ENCODE assay signal across 21 cellular contexts in the genomic region with DNA sequence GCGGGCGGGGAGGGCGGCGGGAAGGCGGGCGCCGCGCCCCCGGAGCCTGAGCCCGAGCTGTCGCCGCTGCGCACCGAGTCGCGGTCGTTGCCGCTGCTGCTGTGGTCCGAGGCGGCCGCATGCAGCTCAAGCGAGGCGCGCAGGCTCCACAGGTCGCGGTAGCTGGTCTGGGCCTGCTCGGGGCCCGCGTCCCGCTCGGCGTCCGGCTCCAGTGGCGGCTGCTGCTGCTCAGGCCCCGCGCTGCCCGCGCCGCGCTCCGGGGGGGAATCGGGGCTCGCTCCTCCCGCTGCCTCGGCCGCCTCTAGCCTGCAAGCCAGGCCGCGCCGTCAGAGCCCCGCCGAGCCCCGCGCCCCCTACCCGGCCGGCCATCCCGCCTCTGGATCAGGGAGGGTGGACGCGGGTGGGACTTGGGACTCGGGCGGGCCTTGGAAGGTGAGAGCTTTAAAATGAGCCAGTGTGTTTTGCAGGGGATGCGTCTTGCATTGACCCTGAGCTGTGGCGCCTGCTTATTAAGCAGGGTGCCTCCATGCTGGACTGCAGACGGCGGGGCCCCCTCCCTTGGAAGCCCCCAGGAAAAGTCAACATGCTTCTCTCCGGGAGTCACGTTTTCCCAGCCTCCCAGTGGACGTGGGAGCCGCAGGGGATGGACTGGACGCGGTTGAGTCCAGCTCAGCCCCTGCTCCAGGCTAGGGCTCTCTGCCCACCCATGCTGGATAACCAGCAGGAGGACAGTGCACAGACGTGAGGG. TPM values are rescaled to one million over a fixed set of nuclear protein-coding genes. Genes with fewer than 3 reads are reported as not detected.
"Had no signal": no experiment of that assay in that cellular context is flagged by ENCODE, and none has a peak within 500 bp of the region (broad histone marks: within the 10 kb centered on the region; RNA-seq: fewer than 3 reads in every experiment).

No MANE protein-coding gene starts in this region.

- DNase-seq: KBM-7, MV-4-11, NCI-H1048, NCI-H1105, NCI-H1417, NCI-H1436 treated with DMSO at 0.1 percent for 48 hours, NCI-H1694, NCI-H187 treated with DMSO at 0.1 percent for 48 hours, NCI-H2029 treated with DMSO at 0.1 percent for 48 hours, NCI-H2227 treated with DMSO at 0.1 percent for 48 hours, NCI-H524, NCI-H69, NCI-H774, OCI-M1, PC-9, Peyer's patch, Right ventricle myocardium superior, SIG-M5 had no signal

- H3K9me3 ChIP-seq: Peyer's patch, SJSA1 had no signal

- H3K27me3 ChIP-seq: SJSA1 had no signal

- H3K4me2 ChIP-seq: PC-9 had no signal

- H3K27ac ChIP-seq: PC-9, Peyer's patch, SJSA1, SK-N-MC had no signal

- H3K4me1 ChIP-seq: SJSA1 had no signal

- H3K4me3 ChIP-seq: PC-9, Peyer's patch, SJSA1, SK-N-MC had no signal

- H2AFZ ChIP-seq: PC-9 had no signal

RNA-seq across cellular contexts. Expression of a gene that starts 7.8 kb away (rescaled TPM):
- polyA plus RNA-seq: IgD-negative memory B cell had no signal
